14 cellular contexts compared by ENCODE assay signal in the genomic region with DNA sequence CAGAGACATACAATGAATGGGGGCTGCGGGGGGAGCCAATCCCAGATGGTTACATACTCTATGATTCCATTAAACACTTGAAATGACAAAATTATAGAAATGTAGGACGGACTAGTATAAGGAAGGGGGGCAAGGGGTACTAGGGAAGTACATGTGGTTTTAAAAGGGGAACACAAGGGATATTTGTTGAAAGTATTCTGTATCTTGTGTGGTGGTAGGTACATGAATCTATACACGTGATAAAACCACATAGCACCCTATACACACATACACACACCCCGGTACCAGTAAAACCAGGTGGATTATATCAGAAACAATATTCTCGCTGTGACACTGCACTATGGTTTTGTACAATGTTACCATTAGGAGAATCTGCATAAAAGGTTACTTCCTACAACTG. TPM values are rescaled to one million over a fixed set of nuclear protein-coding genes. Genes with fewer than 3 reads are reported as not detected.
DNase-seq lines count a peak whose midpoint lies in the region; ATAC-seq and TF ChIP-seq lines count a peak whose summit lies in the region.
"Had no signal": no experiment of that assay in that cellular context is flagged by ENCODE, and none has a peak within 500 bp of the region (broad histone marks: within the 10 kb centered on the region; RNA-seq: fewer than 3 reads in every experiment).

No MANE protein-coding gene starts in this region.

- H3K4me1 Mint-ChIP-seq in activated T-cell treated with anti-CD3 and anti-CD28 coated beads, Interleukin-2, amount 50 U/mL, for 72 hours (ENCODE audit: low read depth) = peaks cover 56% of the 10 kb centered on the region
- H3K4me1 Mint-ChIP-seq in CD8-positive, alpha-beta T cell (ENCODE audit: low read depth) = peaks cover 48% of the 10 kb centered on the region
- H3K4me1 Mint-ChIP-seq in activated T-helper 17 cell treated with anti-CD3 and anti-CD28 coated beads, Interleukin-2, amount 50 U/mL, for 72 hours = peaks cover 20% of the 10 kb centered on the region
- peaks cover 43 to 46% of the 10 kb centered on the region in 2 donors for H3K4me1 Mint-ChIP-seq in natural killer cell
- H3K4me1 Mint-ChIP-seq: CD14-positive monocyte had no signal

- H3K9me3 ChIP-seq in CD8-positive, alpha-beta T cell (ENCODE audit: low read length) = no peaks in the 10 kb centered on the region

- no peaks in the 10 kb centered on the region for H3K36me3 ChIP-seq in CD8-positive, alpha-beta T cell (ENCODE audit: insufficient read depth, low read length)

- no peak overlapping the region for H3K4me3 ChIP-seq in CD8-positive, alpha-beta T cell (ENCODE audit: low read depth, low read length)
- H3K4me3 ChIP-seq: GM23338 had no signal

- POLR2A ChIA-PET in CD8-positive, alpha-beta T cell (lab: Charles Lee) = interaction anchor here (1.2 kb wide), 1 partner anchor 19 kb away, joined by 3 read pairs; no protein-coding TSS in a partner anchor

- no peak for ATAC-seq in activated T-cell treated with anti-CD3 and anti-CD28 coated beads, Interleukin-2, amount 50 U/mL, for 72 hours (replicated peaks in 1 of 2)
- no peak for ATAC-seq in CD8-positive, alpha-beta T cell
- no peak for ATAC-seq in activated T-helper 17 cell treated with anti-CD3 and anti-CD28 coated beads, Interleukin-2, amount 50 U/mL, for 72 hours (replicated peaks)
- no peak for ATAC-seq in natural killer cell
- ATAC-seq: GM23338 had no signal

- DNase-seq in activated T-cell treated with anti-CD3 and anti-CD28 coated beads, Interleukin-2, amount 50 U/mL, for 72 hours = no peak
- no peak for DNase-seq in activated T-cell treated with anti-CD3 and anti-CD28 coated beads, Interleukin-2, amount 50 U/mL, for 48 hours
- no peak for DNase-seq in CD8-positive, alpha-beta T cell
- DNase-seq in natural killer cell (no peak), DMS153 (lab: John Stamatoyannopoulos, UW) (no peak), putamen (ENCODE audit: low spot score) (no peak)
- DNase-seq: DND-41, NCI-H1105, NCI-H187, SHP77 treated with DMSO at 0.1 percent for 48 hours had no signal

- intact Hi-C loops in CD8-positive, alpha-beta T cell (cut with DNase I, micrococcal nuclease) = no loop called here
- intact Hi-C loops in natural killer cell (cut with micrococcal nuclease) = loop anchor here (5.0 kb wide), 1 partner anchor 41 kb away; no protein-coding TSS in a partner anchor

- H3K27me3 Mint-ChIP-seq in activated T-cell treated with anti-CD3 and anti-CD28 coated beads, Interleukin-2, amount 50 U/mL, for 72 hours (ENCODE audit: low read depth) = no peaks in the 10 kb centered on the region
- no peaks in the 10 kb centered on the region for H3K27me3 Mint-ChIP-seq in CD8-positive, alpha-beta T cell (ENCODE audit: low read depth)
- no peaks in the 10 kb centered on the region for H3K27me3 Mint-ChIP-seq in activated T-helper 17 cell treated with anti-CD3 and anti-CD28 coated beads, Interleukin-2, amount 50 U/mL, for 72 hours
- H3K27me3 Mint-ChIP-seq in natural killer cell (ENCODE audit: low read depth in 2 of 2) = no peaks in the 10 kb centered on the region
- H3K27me3 Mint-ChIP-seq: IgD-negative memory B cell had no signal

- no peak overlapping the region for H3K4me3 Mint-ChIP-seq in activated T-cell treated with anti-CD3 and anti-CD28 coated beads, Interleukin-2, amount 50 U/mL, for 72 hours
- no peak overlapping the region for H3K4me3 Mint-ChIP-seq in CD8-positive, alpha-beta T cell
- H3K4me3 Mint-ChIP-seq in activated T-helper 17 cell treated with anti-CD3 and anti-CD28 coated beads, Interleukin-2, amount 50 U/mL, for 72 hours = no peak overlapping the region
- no peak overlapping the region for H3K4me3 Mint-ChIP-seq in natural killer cell
- H3K4me3 Mint-ChIP-seq: CD14-positive monocyte, GM23338, IgD-negative memory B cell had no signal

- H3K27ac ChIP-seq in CD8-positive, alpha-beta T cell (ENCODE audit: low read depth, low read length) = no peak overlapping the region

- H3K27ac Mint-ChIP-seq in activated T-cell treated with anti-CD3 and anti-CD28 coated beads, Interleukin-2, amount 50 U/mL, for 72 hours = peak overlapping the region; percentile 97
- H3K27ac Mint-ChIP-seq in CD8-positive, alpha-beta T cell = peak overlapping the region; percentile 50
- peak overlapping the region; percentile 91 for H3K27ac Mint-ChIP-seq in activated T-helper 17 cell treated with anti-CD3 and anti-CD28 coated beads, Interleukin-2, amount 50 U/mL, for 72 hours
- H3K27ac Mint-ChIP-seq in natural killer cell = peak overlapping the region; percentile 77 to 93
- H3K27ac Mint-ChIP-seq: GM23338 had no signal

- peaks cover 13 to 16% of the 10 kb centered on the region in 2 donors for H3K36me3 Mint-ChIP-seq in activated T-cell treated with anti-CD3 and anti-CD28 coated beads, Interleukin-2, amount 50 U/mL, for 72 hours (ENCODE audit: insufficient read depth in 2 of 2)
- H3K36me3 Mint-ChIP-seq in CD8-positive, alpha-beta T cell = peaks cover 43% of the 10 kb centered on the region
- H3K36me3 Mint-ChIP-seq in activated T-helper 17 cell treated with anti-CD3 and anti-CD28 coated beads, Interleukin-2, amount 50 U/mL, for 72 hours (ENCODE audit: low read depth) = peaks cover 30% of the 10 kb centered on the region
- H3K36me3 Mint-ChIP-seq in natural killer cell = no peaks in the 10 kb centered on the region

- TF ChIP-seq CTCF in CD8-positive, alpha-beta T cell (IDR thresholded peaks at IDR 0.05) = no peak
- TF ChIP-seq CTCF in natural killer cell (IDR thresholded peaks at IDR 0.05) = no peak

- no peaks in the 10 kb centered on the region for H3K27me3 ChIP-seq in CD8-positive, alpha-beta T cell (ENCODE audit: insufficient read depth, low read length)

- peaks cover 15% of the 10 kb centered on the region for H3K4me1 ChIP-seq in CD8-positive, alpha-beta T cell (ENCODE audit: insufficient read depth, low read length)

- H3K9me3 Mint-ChIP-seq in activated T-cell treated with anti-CD3 and anti-CD28 coated beads, Interleukin-2, amount 50 U/mL, for 72 hours = peaks cover 4 to 5% of the 10 kb centered on the region in 2 donors
- peaks cover 9% of the 10 kb centered on the region for H3K9me3 Mint-ChIP-seq in CD8-positive, alpha-beta T cell
- H3K9me3 Mint-ChIP-seq in activated T-helper 17 cell treated with anti-CD3 and anti-CD28 coated beads, Interleukin-2, amount 50 U/mL, for 72 hours = no peaks in the 10 kb centered on the region
- H3K9me3 Mint-ChIP-seq in natural killer cell = no peaks in the 10 kb centered on the region

- CTCF ChIA-PET in CD8-positive, alpha-beta T cell (lab: Charles Lee) = no interaction called here

RNA-seq across cellular contexts. Expression of a gene that starts 45.4 kb away (rescaled TPM):
- 10 to 100 TPM; 38.9 to 39.8 TPM for total RNA-seq in activated T-cell treated with anti-CD3 and anti-CD28 coated beads, Interleukin-2, amount 50 U/mL, for 72 hours
- 10 to 100 TPM in 1 of 2 experiments, 1 to 10 TPM in 1; 7.5 to 10.7 TPM for total RNA-seq in CD8-positive, alpha-beta T cell
- 10 to 100 TPM; 28.5 to 37.1 TPM for total RNA-seq in activated T-helper 17 cell treated with anti-CD3 and anti-CD28 coated beads, Interleukin-2, amount 50 U/mL, for 72 hours
- total RNA-seq in natural killer cell = 10 to 100 TPM; 27.7 to 32.6 (median 27.8) TPM
